In genomic region chr3:155859859-155860258, GRCh38 we compare ENCODE assay signal across 8 cellular contexts. TPM values are rescaled to one million over a fixed set of nuclear protein-coding genes. Genes with fewer than 3 reads are reported as not detected.
DNase-seq lines count a peak whose midpoint lies in the region; ATAC-seq, FAIRE-seq and TF ChIP-seq lines count a peak whose summit lies in the region.

No MANE protein-coding gene starts in this region.

- 2% methylated on average over 2 of the region's 2 CpGs for WGBS in prostate gland

- H3F3A ChIP-seq in DOHH2 (ENCODE audit: control insufficient read depth, insufficient read depth) = peaks cover 5% of the 10 kb centered on the region; the same call in 1 of the 2 replicates

- no peaks in the 10 kb centered on the region for H3K27me3 ChIP-seq in DOHH2 (ENCODE audit: control insufficient read depth, low read length)
- no peaks in the 10 kb centered on the region for H3K27me3 ChIP-seq in prostate gland (replicated peaks; ENCODE audit: insufficient read depth)

- H3K4me3 ChIP-seq in DOHH2 (ENCODE audit: low read length) (no peak overlapping the region), OCI-LY7 (ENCODE audit: low read depth, low read length, poor library complexity, severe bottlenecking) (no peak overlapping the region), prostate gland (no peak overlapping the region)

- peak; percentile 38 for FAIRE-seq in islet of Langerhans (lab: Jason Lieb, UNC)

- TF ChIP-seq POLR2A in prostate gland (IDR thresholded peaks at IDR 0.05) = no peak

- TF ChIP-seq CTCF in DOHH2 (IDR thresholded peaks at IDR 0.05; ENCODE audit: low read depth, low read length, poor library complexity, severe bottlenecking) (peak; percentile 46), OCI-LY7 (conservative IDR thresholded peaks at IDR 0.05; ENCODE audit: low read length) (peak; percentile 77), prostate gland (IDR thresholded peaks at IDR 0.05) (no peak)

- POLR2A ChIA-PET in OCI-LY7 (lab: Charles Lee) = no interaction called here

- H3K79me2 ChIP-seq in DOHH2 (ENCODE audit: control insufficient read depth, low read length) (peaks cover 2% of the 10 kb centered on the region), OCI-LY7 (ENCODE audit: insufficient read depth, low read depth, low read length) (no peaks in the 10 kb centered on the region; the same call in 1 of the 2 replicates)

- H2AFZ ChIP-seq in OCI-LY7 (ENCODE audit: low read length) = peak overlapping the region; percentile 62

- CTCF ChIA-PET in OCI-LY7 (lab: Charles Lee; ENCODE audit: unreplicated experiment) = no interaction called here

- intact Hi-C loops in OCI-LY7 (cut with micrococcal nuclease; ENCODE audit: unreplicated experiment) = loop anchor here (1.0 to 10.0 kb wide), 5 partner anchors 121 to 1535 kb away; partner anchors contain the start of genes DHX36 and TIPARP
- intact Hi-C loops in prostate gland (cut with DNase I) = no loop called here

- no TSS peak for BruUV-seq in OCI-LY7 (replicated peaks; lab: Mats Ljungman, UMichigan)

- H3K36me3 ChIP-seq in DOHH2 (ENCODE audit: control insufficient read depth, low read length) = no peaks in the 10 kb centered on the region
- no peaks in the 10 kb centered on the region for H3K36me3 ChIP-seq in OCI-LY7 (ENCODE audit: insufficient read depth, low read length)
- H3K36me3 ChIP-seq in prostate gland = no peaks in the 10 kb centered on the region

- H3K9me3 ChIP-seq in DOHH2 (ENCODE audit: control insufficient read depth, insufficient read depth, low read length) (no peaks in the 10 kb centered on the region), OCI-LY7 (ENCODE audit: low read length) (peaks cover 6% of the 10 kb centered on the region; the same call in 1 of the 2 replicates), prostate gland (no peaks in the 10 kb centered on the region)

- no peak overlapping the region for H3K27ac ChIP-seq in DOHH2 (ENCODE audit: low read depth, low read length)
- no peak overlapping the region for H3K27ac ChIP-seq in OCI-LY7 (ENCODE audit: low read depth, low read length, poor library complexity, severe bottlenecking)
- no peak overlapping the region for H3K27ac ChIP-seq in prostate gland

- peaks cover 5% of the 10 kb centered on the region for H3K4me1 ChIP-seq in DOHH2 (ENCODE audit: control insufficient read depth, low read length)
- peaks cover 4% of the 10 kb centered on the region for H3K4me1 ChIP-seq in OCI-LY7 (ENCODE audit: insufficient read depth, low read length, poor library complexity, severe bottlenecking)
- H3K4me1 ChIP-seq in prostate gland (replicated peaks) = no peaks in the 10 kb centered on the region

- no peaks in the 10 kb centered on the region for H4K20me1 ChIP-seq in DOHH2 (ENCODE audit: control insufficient read depth, insufficient read depth, low read depth, low read length)
- H4K20me1 ChIP-seq in OCI-LY7 (ENCODE audit: insufficient read depth, low read length) = no peaks in the 10 kb centered on the region

- DNase-seq in OCI-LY7 (ENCODE audit: low spot score) (peak; percentile 40), DMS153 (lab: John Stamatoyannopoulos, UW) (no peak), prostate gland (ENCODE audit: low spot score) (no peak), GOT3 (lab: John Stamatoyannopoulos, UW) (no peak)

- H3K9me2 ChIP-seq in DOHH2 (replicated peaks; ENCODE audit: control insufficient read depth, low read length) (no peaks in the 10 kb centered on the region), OCI-LY7 (ENCODE audit: insufficient read depth, low read length) (no peaks in the 10 kb centered on the region)

- peak; percentile 66 for ATAC-seq in GM21825 (IDR thresholded peaks at IDR 0.05; ENCODE audit: unreplicated experiment)
- ATAC-seq in GM18873 (IDR thresholded peaks at IDR 0.05; ENCODE audit: low FRiP score, unreplicated experiment) = no peak

- 0 out of 2 replicates have a peak overlapping the region, but pooled peaks have one; percentile 12 for H3K4me2 ChIP-seq in DOHH2 (ENCODE audit: low read length)
- peak overlapping the region; percentile 39 for H3K4me2 ChIP-seq in OCI-LY7 (ENCODE audit: low read length)

RNA-seq across cellular contexts. Expression of gene SLC33A1, which starts 5.6 kb away (rescaled TPM):
- 20.9 and 21.9 TPM in 2 replicates for total RNA-seq in OCI-LY7 (2014; rRNA removed; shearing (Covaris generic))
- 26.4 and 27.6 TPM in 2 replicates for total RNA-seq in OCI-LY7 (2022)
- total RNA-seq in prostate gland = 10 to 100 TPM; 43.4 to 43.9 TPM

RNA-seq across cellular contexts. Expression of gene GMPS, which starts 10.6 kb away (rescaled TPM):
- 32.3 and 37.6 TPM in 2 replicates for total RNA-seq in OCI-LY7 (2014; rRNA removed; shearing (Covaris generic))
- total RNA-seq in OCI-LY7 (2022) (116 and 118 TPM in 2 replicates), prostate gland (10 to 100 TPM; 24.7 to 51.0 TPM)

RNA-seq across cellular contexts. Expression of gene C3orf33, which starts 53.8 kb away (rescaled TPM):
- total RNA-seq in OCI-LY7 (2014; rRNA removed; shearing (Covaris generic)) = 0.38 and 0.49 TPM in 2 replicates
- 0.40 and 0.74 TPM in 2 replicates for total RNA-seq in OCI-LY7 (2022)
- 1 to 10 TPM; 4.9 to 7.6 TPM for total RNA-seq in prostate gland

Comparison
In these comparisons a context has a peak if more than half of its experiments do, and no peak if none do; other contexts are left out.
1. CTCF ChIP-seq: peak in DOHH2 (single experiment) and OCI-LY7 (single experiment); none in prostate gland (0 of 4).